ENCODE assay signal across 2 cellular contexts in genomic region chr19:46068345-46069258, GRCh38.
A peak's percentile ranks its signal among the peaks of the same experiment; 100 is the strongest.
TF ChIP-seq lines count a peak whose summit lies in the region.

No MANE protein-coding gene starts in this region.

TF ChIP-seq in HepG2, 621 proteins besides CTCF, POLR2A, EP300 and RAD21 (continues in another document):
- TF ChIP-seq TCF7L2 (IDR thresholded peaks at IDR 0.05; ENCODE audit: low read depth, low read length) (0 out of 2 replicates have a peak, but pooled peaks have one; percentile 51), GPBP1L1 (CRISPR knock-in tag; IDR thresholded peaks at IDR 0.05) (no peak), SOX13 (IDR thresholded peaks at IDR 0.05) (0 out of 2 replicates have a peak, but pooled peaks have one; percentile 34), SOX13 (CRISPR knock-in tag; conservative IDR thresholded peaks at IDR 0.05 in 1 of 2, IDR thresholded peaks at IDR 0.05 in 1 of 2) (peak in 1 of 2 experiments; percentile 77; a peak in 2 of 4 replicates), SOX6 (IDR thresholded peaks at IDR 0.05) (no peak), SOX6 (CRISPR knock-in tag; IDR thresholded peaks at IDR 0.05) (peak; percentile 20; the same call in 1 of the 2 replicates), XRCC5 (optimal IDR thresholded peaks at IDR 0.05; ENCODE audit: low read length) (no peak), SP1 (IDR thresholded peaks at IDR 0.05) (no peak), SP1 (CRISPR knock-in tag; IDR thresholded peaks at IDR 0.05) (0 out of 2 replicates have a peak, but pooled peaks have one; percentile 22), ETV5 (CRISPR knock-in tag; IDR thresholded peaks at IDR 0.05; ENCODE audit: borderline replicate concordance) (peak; percentile 46; the same call in 1 of the 2 replicates), SNAI1 (CRISPR knock-in tag; IDR thresholded peaks at IDR 0.05; ENCODE audit: borderline replicate concordance) (no peak), NR2F6 (IDR thresholded peaks at IDR 0.05) (peak; percentile 29; the same call in 1 of the 2 replicates), NR2F6 (CRISPR knock-in tag; IDR thresholded peaks at IDR 0.05) (no peak), FOSL2 (CRISPR knock-in tag; IDR thresholded peaks at IDR 0.05) (peak; percentile 83), PPARG (CRISPR knock-in tag; conservative IDR thresholded peaks at IDR 0.05) (peak; percentile 71), RXRA (CRISPR knock-in tag; IDR thresholded peaks at IDR 0.05) (peak; percentile 70; the same call in 1 of the 2 replicates), RBFOX2 (IDR thresholded peaks at IDR 0.05; ENCODE audit: low read depth, low read length) (peak; percentile 58), ZNF780A (CRISPR knock-in tag; IDR thresholded peaks at IDR 0.05) (no peak), STAT6 (CRISPR knock-in tag; IDR thresholded peaks at IDR 0.05; ENCODE audit: borderline replicate concordance) (no peak), FOXA1 (IDR thresholded peaks at IDR 0.05) (no peak), FOXA1 (CRISPR knock-in tag; IDR thresholded peaks at IDR 0.05) (peak; percentile 61; the same call in 1 of the 2 replicates), MED1 (CRISPR knock-in tag; IDR thresholded peaks at IDR 0.05) (no peak), HINFP (CRISPR knock-in tag; IDR thresholded peaks at IDR 0.05; ENCODE audit: low read depth) (no peak), ISL2 (CRISPR knock-in tag; IDR thresholded peaks at IDR 0.05) (peak; percentile 63; the same call in 1 of the 2 replicates), RFXANK (CRISPR knock-in tag; IDR thresholded peaks at IDR 0.05) (no peak), HMG20A (CRISPR knock-in tag; IDR thresholded peaks at IDR 0.05; ENCODE audit: borderline replicate concordance) (0 out of 2 replicates have a peak, but pooled peaks have one; percentile 11), ZBTB10 (CRISPR knock-in tag; IDR thresholded peaks at IDR 0.05; ENCODE audit: borderline replicate concordance) (peak; percentile 23; the same call in 1 of the 2 replicates), CBFB (CRISPR knock-in tag; IDR thresholded peaks at IDR 0.05) (0 out of 2 replicates have a peak, but pooled peaks have one; percentile 55)

TF ChIP-seq in SK-N-SH, 30 proteins besides CTCF, POLR2A, EP300 and RAD21:
- TF ChIP-seq ELF1 (IDR thresholded peaks at IDR 0.05) (no peak), PBX3 (IDR thresholded peaks at IDR 0.05) (peak; percentile 71), MEF2A (IDR thresholded peaks at IDR 0.05; ENCODE audit: borderline replicate concordance, low read depth) (no peak), FOXJ3 (CRISPR knock-in tag; IDR thresholded peaks at IDR 0.05) (no peak), TEAD4 (IDR thresholded peaks at IDR 0.05; ENCODE audit: borderline replicate concordance, insufficient read depth) (peak; percentile 54; the same call in 1 of the 2 replicates), RFX5 (IDR thresholded peaks at IDR 0.05; ENCODE audit: low read length) (no peak), RCOR1 (IDR thresholded peaks at IDR 0.05; ENCODE audit: low read length) (no peak), MXI1 (IDR thresholded peaks at IDR 0.05; ENCODE audit: low read depth, low read length) (no peak), IRF3 (IDR thresholded peaks at IDR 0.05; ENCODE audit: low read depth, low read length) (no peak), FOSL2 (IDR thresholded peaks at IDR 0.05; ENCODE audit: borderline replicate concordance, low read depth) (peak; percentile 67; the same call in 1 of the 2 replicates), JUND (IDR thresholded peaks at IDR 0.05) (peak; percentile 67), GATA2 (CRISPR knock-in tag; IDR thresholded peaks at IDR 0.05) (no peak), TCF12 (IDR thresholded peaks at IDR 0.05) (peak; percentile 70), FOXM1 (IDR thresholded peaks at IDR 0.05; ENCODE audit: low read depth) (no peak), POLR2AphosphoS5 (IDR thresholded peaks at IDR 0.05; ENCODE audit: low read depth, low read length) (peak; percentile 26; the same call in 1 of the 2 replicates), USF2 (IDR thresholded peaks at IDR 0.05; ENCODE audit: borderline replicate concordance, low read depth, low read length) (no peak), GABPA (IDR thresholded peaks at IDR 0.05; ENCODE audit: low read depth) (no peak), SMC3 (IDR thresholded peaks at IDR 0.05; ENCODE audit: low read depth, low read length) (no peak), RXRA (IDR thresholded peaks at IDR 0.05; ENCODE audit: borderline replicate concordance, low read depth) (peak; percentile 64; the same call in 1 of the 2 replicates), TAF1 (IDR thresholded peaks at IDR 0.05; ENCODE audit: borderline replicate concordance, low read depth, low read length) (no peak), EZH2phosphoT487 (IDR thresholded peaks at IDR 0.05; ENCODE audit: borderline replicate concordance, low read depth) (no peak), ZBTB33 (IDR thresholded peaks at IDR 0.05; ENCODE audit: borderline replicate concordance, low read depth) (no peak), USF1 (IDR thresholded peaks at IDR 0.05; ENCODE audit: borderline replicate concordance, low read depth) (no peak), REST (IDR thresholded peaks at IDR 0.05; ENCODE audit: low read depth, low read length) (0 out of 2 replicates have a peak, but pooled peaks have one; percentile 6), NFIC (IDR thresholded peaks at IDR 0.05; ENCODE audit: borderline replicate concordance) (peak; percentile 64; the same call in 1 of the 2 replicates), YY1 (IDR thresholded peaks at IDR 0.05; ENCODE audit: low read depth) (no peak), MAX (IDR thresholded peaks at IDR 0.05; ENCODE audit: low read depth) (no peak), NRF1 (IDR thresholded peaks at IDR 0.05; ENCODE audit: low read depth, low read length) (no peak), SIN3A (IDR thresholded peaks at IDR 0.05; ENCODE audit: borderline replicate concordance, low read depth, low read length) (peak; percentile 32; the same call in 1 of the 2 replicates), CHD2 (IDR thresholded peaks at IDR 0.05; ENCODE audit: low read length, partially characterized antibody) (no peak)
